Comparison of ENCODE assay signal across 11 cellular contexts in the genomic region with DNA sequence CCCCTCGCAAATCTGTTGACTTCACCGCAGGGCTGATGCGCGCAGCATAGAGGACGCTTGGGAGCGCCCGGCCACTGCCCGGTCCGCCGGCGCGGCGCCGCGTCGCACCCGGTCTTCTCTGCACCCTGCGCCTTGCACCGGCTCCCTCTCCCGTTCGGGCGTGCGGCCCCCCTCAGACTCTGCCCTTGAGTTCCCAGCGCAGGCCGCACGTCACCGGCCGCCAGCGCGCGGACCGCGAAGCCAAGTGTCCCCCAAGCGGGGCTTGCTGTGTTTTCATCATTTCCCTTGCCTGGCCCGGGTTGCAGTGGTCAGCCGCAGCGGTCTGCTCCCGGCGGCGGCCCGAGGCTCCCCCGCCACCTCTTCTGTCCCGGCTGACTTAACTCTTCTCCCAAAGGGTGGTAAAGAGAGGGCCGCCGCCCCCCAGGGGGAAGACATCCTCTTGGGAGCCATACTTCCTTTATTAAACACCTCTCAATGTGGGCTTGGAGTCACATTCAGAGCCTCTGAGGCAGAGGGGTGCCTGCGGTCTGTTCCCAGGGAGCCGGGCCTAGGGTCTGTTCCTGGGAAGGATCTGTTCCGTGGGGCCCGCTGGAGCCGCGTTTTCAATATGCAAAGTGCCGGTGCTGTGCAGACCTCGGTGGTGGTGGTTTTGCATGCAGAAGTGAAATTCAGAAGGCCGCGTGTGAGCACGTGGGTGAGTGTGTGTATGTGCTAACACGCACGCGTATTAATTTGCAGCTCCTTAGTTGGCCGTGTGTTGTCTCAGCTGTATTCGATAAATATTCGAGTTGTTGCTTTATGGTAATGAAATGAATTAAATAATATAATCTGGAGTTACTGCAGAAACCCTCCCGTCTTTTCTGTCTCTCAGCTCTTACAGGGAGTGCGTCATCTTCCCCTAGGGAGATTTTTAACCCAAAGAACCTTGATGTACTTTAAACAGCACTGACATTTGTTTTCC. TPM values are rescaled to one million over a fixed set of nuclear protein-coding genes. Genes with fewer than 3 reads are reported as not detected.
DNase-seq lines count a peak whose midpoint lies in the region; ATAC-seq and TF ChIP-seq lines count a peak whose summit lies in the region.
"Had no signal": no experiment of that assay in that cellular context is flagged by ENCODE, and none has a peak within 500 bp of the region (broad histone marks: within the 10 kb centered on the region; RNA-seq: fewer than 3 reads in every experiment).

No MANE protein-coding gene starts in this region.

- peak overlapping the region; percentile 88 for H2BK120ac ChIP-seq in mesendoderm (ENCODE audit: low read depth, low read length)

- H4K5ac ChIP-seq in mesendoderm (ENCODE audit: low read length), result no peak overlapping the region

- peak overlapping the region; percentile 82 for H3K56ac ChIP-seq in mesendoderm (ENCODE audit: low read length)

- peak overlapping the region; percentile 79 for H4K8ac ChIP-seq in mesendoderm (ENCODE audit: low read depth, low read length)

- TF ChIP-seq CTCF in fibroblast of mammary gland (conservative IDR thresholded peaks at IDR 0.05; ENCODE audit: control insufficient read depth, insufficient read depth, low read depth, low read length), result no peak

- H3K27me3 ChIP-seq in mesendoderm (ENCODE audit: insufficient read depth, low read length, poor library complexity) (no peaks in the 10 kb centered on the region), thymus (ENCODE audit: control insufficient read depth, insufficient read depth) (no peaks in the 10 kb centered on the region)

- peaks cover 12% of the 10 kb centered on the region for H3K4me1 ChIP-seq in mesendoderm (ENCODE audit: control insufficient read depth, low read depth, low read length)
- H3K4me1 ChIP-seq in thymus (ENCODE audit: control insufficient read depth, insufficient read depth, low read length), result no peaks in the 10 kb centered on the region

- no peaks in the 10 kb centered on the region for H3K9me3 ChIP-seq in thymus (ENCODE audit: control insufficient read depth)

- H3K79me2 ChIP-seq in mesendoderm (ENCODE audit: control insufficient read depth, insufficient read depth, low read length), result peaks cover 19% of the 10 kb centered on the region

- H2BK5ac ChIP-seq in mesendoderm (ENCODE audit: low read length), result no peak overlapping the region

- peak overlapping the region; percentile 80 for H3K18ac ChIP-seq in mesendoderm (ENCODE audit: low read length)

- H3K36me3 ChIP-seq in mesendoderm (ENCODE audit: control insufficient read depth, insufficient read depth, low read length), result no peaks in the 10 kb centered on the region
- H3K36me3 ChIP-seq in thymus (ENCODE audit: control insufficient read depth, insufficient read depth), result no peaks in the 10 kb centered on the region

- no peak for ATAC-seq in HG02588 (IDR thresholded peaks at IDR 0.05; ENCODE audit: unreplicated experiment)
- ATAC-seq in GM21717 (IDR thresholded peaks at IDR 0.05; ENCODE audit: unreplicated experiment), result no peak
- no peak for ATAC-seq in HG03439 (IDR thresholded peaks at IDR 0.05; ENCODE audit: unreplicated experiment)
- ATAC-seq in HG03175 (IDR thresholded peaks at IDR 0.05; ENCODE audit: unreplicated experiment), result no peak

- no CpG with 5 or more reads among the region's 64 CpGs for WGBS in mesendoderm (ENCODE audit: extremely low coverage, insufficient coverage, low lambda C conversion rate)
- 91% methylated on average over 64 of the region's 64 CpGs for WGBS in thymus

- peak overlapping the region; percentile 86 for H3K27ac ChIP-seq in mesendoderm (ENCODE audit: low read depth, low read length)
- H3K27ac ChIP-seq in thymus (ENCODE audit: low read depth), result peak overlapping the region; percentile 43

- H3K23ac ChIP-seq in mesendoderm (ENCODE audit: low read length), result no peak overlapping the region

- H3K79me1 ChIP-seq in mesendoderm (ENCODE audit: low read length), result peaks cover 11% of the 10 kb centered on the region

- H2BK15ac ChIP-seq in mesendoderm (replicated peaks; ENCODE audit: low read depth), result no peak overlapping the region

- H2AK5ac ChIP-seq in mesendoderm (ENCODE audit: low read length), result no peak overlapping the region

- DNase-seq in RPMI8226 (peak; percentile 16), fibroblast of mammary gland (ENCODE audit: low read depth) (peak; percentile 89), mesendoderm (peak; percentile 71)
- DNase-seq: activated effector memory CD4-positive, alpha-beta T cell treated with anti-CD3 and anti-CD28 coated beads, Interleukin-2, amount 50 U/mL, for 16 hours; SHP77; stimulated activated naive CD4-positive, alpha-beta T cell treated with Interleukin-2 at 50 U/mL for 16 hours had no signal

- H3K9ac ChIP-seq in mesendoderm (ENCODE audit: low read length), result peak overlapping the region; percentile 57

- H3K4me3 ChIP-seq in fibroblast of mammary gland (ENCODE audit: control insufficient read depth, low read depth, low read length) (peak overlapping the region; percentile 23), mesendoderm (ENCODE audit: low read length) (no peak overlapping the region), thymus (ENCODE audit: low read length) (no peak overlapping the region)

- H3K4ac ChIP-seq in mesendoderm (ENCODE audit: low read depth, low read length), result peak overlapping the region; percentile 89

- H3K4me2 ChIP-seq in mesendoderm (ENCODE audit: low read length), result peak overlapping the region; percentile 49

RNA-seq across cellular contexts. Expression of a gene that starts 17.6 kb away (rescaled TPM):
- polyA plus RNA-seq in mesendoderm (2013, experiment 1 of 2), result 43.0 TPM
- 42.7 TPM for polyA plus RNA-seq in mesendoderm (2013, experiment 2 of 2)
- polyA plus RNA-seq in thymus, result 12.9 TPM

Comparison
In these comparisons a context has a peak if more than half of its experiments do, and no peak if none do; other contexts are left out.
1. DNase-seq: peak in every context shown above with its lines; median percentile 89 in fibroblast of mammary gland; 71 in mesendoderm; 16 in RPMI8226.